Comparison of ENCODE assay signal across 17 cellular contexts in the genomic region with DNA sequence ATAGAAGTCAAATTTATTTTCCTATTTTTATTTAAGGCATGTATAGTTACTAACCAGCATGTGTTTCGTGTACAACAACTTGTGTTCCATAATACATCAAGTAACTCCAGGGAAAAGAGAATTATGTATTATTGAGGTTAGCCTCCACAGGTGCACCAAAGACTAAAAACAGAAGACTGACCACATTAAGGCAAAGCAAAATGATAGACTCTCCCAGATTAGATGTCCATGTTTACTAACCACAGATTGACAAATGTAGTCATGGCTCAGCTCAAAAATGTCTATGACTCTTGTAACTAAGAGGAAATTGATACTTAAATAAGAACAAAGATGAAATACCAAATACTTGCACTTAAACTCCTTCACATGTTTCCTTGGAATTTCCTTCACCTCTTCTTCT.
"Had no signal": no experiment of that assay in that cellular context is flagged by ENCODE, and none has a peak within 500 bp of the region (broad histone marks: within the 10 kb centered on the region; RNA-seq: fewer than 3 reads in every experiment).

No MANE protein-coding gene starts in this region.

- H3K36me3 ChIP-seq: esophagus muscularis mucosa, prostate gland, tibial nerve, uterus had no signal

- H3K9me3 ChIP-seq: esophagus muscularis mucosa, prostate gland, tibial nerve, uterus had no signal

- H3K4me3 ChIP-seq: esophagus muscularis mucosa, prostate gland, tibial nerve, uterus had no signal

- ATAC-seq: activated CD8-positive, alpha-beta memory T cell treated with anti-CD3 and anti-CD28 coated beads, Interleukin-2, amount 10 ng/mL, durations not matched to agents 7 days and 5 days; right cardiac atrium had no signal

- H3K27ac ChIP-seq: esophagus muscularis mucosa, prostate gland, tibial nerve, uterus, VCaP had no signal

- H3K27me3 ChIP-seq: esophagus muscularis mucosa, tibial nerve, uterus had no signal

- H3K4me1 ChIP-seq: esophagus muscularis mucosa, prostate gland, tibial nerve, uterus had no signal

- DNase-seq: activated CD4-positive, alpha-beta memory T cell treated with anti-CD3 and anti-CD28 coated beads for 36 hours; activated CD4-positive, alpha-beta T cell treated with anti-CD3 and anti-CD28 coated beads for 1 hour; activated CD8-positive, alpha-beta memory T cell treated with anti-CD3 and anti-CD28 coated beads, Interleukin-2, amount 10 ng/mL, durations not matched to agents 7 days and 5 days; activated naive CD4-positive, alpha-beta T cell treated with anti-CD3 and anti-CD28 coated beads, Interleukin-2, amount 10 ng/mL, durations not matched to agents 7 days and 5 days; activated T-cell treated with anti-CD3 and anti-CD28 coated beads, Interleukin-2, amount 50 U/mL, for 1 hour; foreskin fibroblast; hippocampal formation; kidney; right cardiac atrium; small intestine; stimulated activated CD4-positive, alpha-beta T cell treated with anti-CD3 and anti-CD28 coated beads, Interleukin-4, amount 100 ng/mL, for 24 hours; stimulated activated naive CD4-positive, alpha-beta T cell; uterus had no signal
